Comparison of ENCODE assay signal across 8 cellular contexts in genomic region chr7:100894860-100895700, GRCh38. TPM values are rescaled to one million over a fixed set of nuclear protein-coding genes. Genes with fewer than 3 reads are reported as not detected.
A peak's percentile ranks its signal among the peaks of the same experiment; 100 is the strongest.
DNase-seq lines count a peak whose midpoint lies in the region; ATAC-seq, FAIRE-seq and TF ChIP-seq lines count a peak whose summit lies in the region.

No MANE protein-coding gene starts in this region.

- TF ChIP-seq POLR2A in H1 (IDR thresholded peaks at IDR 0.05; ENCODE audit: control extremely low read depth in 1 of 2, low read depth in 2 of 2, low read length in 2 of 2): no peak
- TF ChIP-seq POLR2A in transverse colon (IDR thresholded peaks at IDR 0.05): no peak

- H2BK120ac ChIP-seq in H1 (replicated peaks; ENCODE audit: low read depth, low read length): no peak overlapping the region

- H3K4me3 Mint-ChIP-seq in activated CD4-positive, alpha-beta T cell treated with anti-CD3 and anti-CD28 coated beads, Interleukin-2, amount 10 ng/mL, durations not matched to agents 24 days and 14 days: peak overlapping the region; percentile 49

- H2AFZ ChIP-seq in H1 (ENCODE audit: low read length): no peak overlapping the region

- H4K20me1 ChIP-seq in BLaER1: peaks cover 15% of the 10 kb centered on the region
- H4K20me1 ChIP-seq in H1 (replicated peaks in 1 of 2; ENCODE audit: control insufficient read depth in 1 of 2, insufficient read depth in 2 of 2, low read length in 2 of 2): peaks cover 0 to 5% of the 10 kb centered on the region in 2 experiments

- H3K23me2 ChIP-seq in H1 (ENCODE audit: low read depth, low read length): peaks cover 9% of the 10 kb centered on the region; the same call in 1 of the 2 replicates

- H3K27me3 ChIP-seq in BLaER1 (peaks cover 77% of the 10 kb centered on the region), H1 (replicated peaks in 1 of 4; ENCODE audit: control insufficient read depth in 3 of 4, extremely low read depth in 1 of 4, insufficient read depth in 3 of 4, low read length in 3 of 4) (peaks cover 15 to 35% (median 19%) of the 10 kb centered on the region in 4 experiments), transverse colon (peaks cover 54% of the 10 kb centered on the region)

- peak; percentile 56 for DNase-seq in HEK293T (ENCODE audit: extremely low spot score)
- peak; percentile 88 for DNase-seq in activated CD4-positive, alpha-beta T cell treated with anti-CD3 and anti-CD28 coated beads, Interleukin-2, amount 10 ng/mL, durations not matched to agents 24 days and 14 days
- peak; percentile 58 to 100 for DNase-seq in H1 (ENCODE audit: low read depth in 1 of 2, low spot score in 2 of 2)
- DNase-seq in mucosa of gallbladder (ENCODE audit: low spot score): peak; percentile 45
- peak; percentile 62 for DNase-seq in transverse colon
- no peak for DNase-seq in NCI-H226

- H3K9me3 ChIP-seq in BLaER1 (no peaks in the 10 kb centered on the region), H1 (ENCODE audit: insufficient read depth in 2 of 2, low read depth in 1 of 2, low read length in 1 of 2) (no peaks in the 10 kb centered on the region), transverse colon (no peaks in the 10 kb centered on the region)

- H3K56ac ChIP-seq in H1 (replicated peaks; ENCODE audit: insufficient read length, low read depth, low read length): no peak overlapping the region

- H3K23ac ChIP-seq in H1 (ENCODE audit: insufficient read length): no peak overlapping the region

- H3K4me1 ChIP-seq in BLaER1: peaks cover 33% of the 10 kb centered on the region
- peaks cover 0 to 10% (median 6%) of the 10 kb centered on the region in 4 experiments; a peak in 6 of 7 replicates for H3K4me1 ChIP-seq in H1 (replicated peaks in 1 of 4; ENCODE audit: control insufficient read depth in 3 of 4, insufficient read depth in 4 of 4, low read length in 3 of 4)
- peaks cover 32 to 56% (median 40%) of the 10 kb centered on the region in 4 donors for H3K4me1 ChIP-seq in transverse colon

- H3K27ac Mint-ChIP-seq in activated CD4-positive, alpha-beta T cell treated with anti-CD3 and anti-CD28 coated beads, Interleukin-2, amount 10 ng/mL, durations not matched to agents 24 days and 14 days: no peak overlapping the region

- peak overlapping the region; percentile 100 for H3K4me2 ChIP-seq in BLaER1
- peak overlapping the region; percentile 74 to 78 for H3K4me2 ChIP-seq in H1 (ENCODE audit: insufficient read depth in 1 of 2, low read depth in 2 of 2, low read length in 2 of 2)

- no peak overlapping the region for H2BK5ac ChIP-seq in H1 (ENCODE audit: low read depth, low read length)

- TF ChIP-seq CTCF in H1 (IDR thresholded peaks at IDR 0.05; ENCODE audit: control extremely low read depth in 1 of 3, insufficient read depth in 1 of 3, low read depth in 1 of 3, low read length in 3 of 3) (peak in 2 of 3 experiments; percentile 87 to 95; a peak in 3 of 4 replicates), transverse colon (IDR thresholded peaks at IDR 0.05) (peak; percentile 82 to 92 (median 86))

- no peak overlapping the region for H2AK5ac ChIP-seq in H1 (ENCODE audit: low read depth, low read length)

- no peaks in the 10 kb centered on the region for H3K79me1 ChIP-seq in H1 (ENCODE audit: low read depth, low read length)

- CTCF ChIA-PET in HEK293T (lab: Yijun Ruan, JAX) (interaction anchor here (0.8 to 1.2 kb wide), 2 partner anchors 155 to 298 kb away, joined by 3 to 4 read pairs; no protein-coding TSS in a partner anchor), H1 (lab: Charles Lee; ENCODE audit: partially characterized antibody) (interaction anchor here (0.6 to 2.9 kb wide), 32 partner anchors 18 to 349 kb away, joined by 3 to 21 read pairs (median 4); partner anchors contain the start of genes MUC12, MUC17, MUC3A and TRIM56)

- H4K8ac ChIP-seq in H1 (ENCODE audit: extremely low read depth, insufficient read depth, low read length): no peak overlapping the region

- no peak overlapping the region for H3K14ac ChIP-seq in H1 (ENCODE audit: insufficient read length)

- POLR2A ChIA-PET in HEK293T (lab: Yijun Ruan, JAX) (interaction anchor here (0.6 to 1.9 kb wide), 2 partner anchors 20 to 178 kb away, joined by 3 to 8 read pairs; partner anchors contain the start of gene SRRT), H1 (lab: Charles Lee; ENCODE audit: partially characterized antibody) (interaction anchor here (0.6 to 1.8 kb wide), 8 partner anchors 13 to 134 kb away, joined by 3 to 5 read pairs (median 4); partner anchors contain the start of genes MUC3A, SRRT and TRIP6)

- H3K9ac ChIP-seq in BLaER1: peak overlapping the region; percentile 63
- H3K9ac ChIP-seq in H1 (replicated peaks in 1 of 4; ENCODE audit: extremely low read depth in 1 of 4, low read depth in 3 of 4, low read length in 3 of 4): no peak overlapping the region

- WGBS in H1 (ENCODE audit: extremely low coverage in 1 of 2, insufficient coverage in 1 of 2, insufficient read length in 1 of 2, insufficient replicate concordance in 2 of 2, low coverage in 1 of 2, low lambda C conversion rate in 2 of 2, missing lambda C conversion rate in 1 of 2), 2 experiments: 1% methylated on average over 47 of the region's 83 CpGs; no CpG with 5 or more reads in 1 of the 2 experiments
- 1% methylated on average over 28 of the region's 83 CpGs; no CpG with 5 or more reads in 1 of the 2 donors for WGBS in transverse colon (ENCODE audit: low coverage in 1 of 2), 2 donors

- H3K27ac ChIP-seq in BLaER1 (no peak overlapping the region), H1 (ENCODE audit: low read depth, low read length) (no peak overlapping the region), transverse colon (peak overlapping the region; percentile 1 to 31 (median 14))

- no peak overlapping the region for H2BK15ac ChIP-seq in H1 (ENCODE audit: low read length)

- no peaks in the 10 kb centered on the region for H3K79me2 ChIP-seq in H1 (ENCODE audit: control insufficient read depth in 1 of 2, insufficient read depth in 2 of 2, low read length in 2 of 2)

- no peak overlapping the region for H2BK12ac ChIP-seq in H1 (ENCODE audit: low read depth, low read length)

- H3K18ac ChIP-seq in H1 (ENCODE audit: extremely low read depth, low read length): no peak overlapping the region; the same call in 1 of the 2 replicates

- no peak overlapping the region for H4K5ac ChIP-seq in H1 (ENCODE audit: insufficient read length, low read depth, low read length)

- intact Hi-C loops in activated CD4-positive, alpha-beta T cell treated with anti-CD3 and anti-CD28 coated beads, Interleukin-2, amount 10 ng/mL, durations not matched to agents 24 days and 14 days (cut with micrococcal nuclease): loop anchor here (5.0 kb wide), 2 partner anchors 72 to 272 kb away; partner anchors contain the start of genes MUC12 and VGF
- intact Hi-C loops in transverse colon (cut with DNase I; ENCODE audit: low total_unique reads): loop anchor here (5.0 kb wide), 1 partner anchor 182 kb away; no protein-coding TSS in a partner anchor

- H3K36me3 ChIP-seq in BLaER1 (no peaks in the 10 kb centered on the region), H1 (ENCODE audit: control insufficient read depth in 2 of 4, insufficient read depth in 4 of 4, low read length in 3 of 4) (no peaks in the 10 kb centered on the region), transverse colon (no peaks in the 10 kb centered on the region)

- H4K91ac ChIP-seq in H1 (replicated peaks; ENCODE audit: insufficient read length, low read length): no peak overlapping the region

- H3K4me3 ChIP-seq in BLaER1 (peak overlapping the region; percentile 71), H1 (ENCODE audit: extremely low read depth in 1 of 4, insufficient read depth in 2 of 4, low read depth in 3 of 4, low read length in 4 of 4) (peak overlapping the region; percentile 10 to 73 (median 42)), transverse colon (peak overlapping the region; percentile 23 to 63 (median 39))

- H3K4ac ChIP-seq in H1 (replicated peaks; ENCODE audit: insufficient read length, low read depth, low read length): no peak overlapping the region

- TF ChIP-seq RAD21 in H1 (IDR thresholded peaks at IDR 0.05 in 1 of 2, conservative IDR thresholded peaks at IDR 0.05 in 1 of 2; ENCODE audit: low read depth in 2 of 2, low read length in 2 of 2): peak; percentile 95 to 98

- H3K4me1 Mint-ChIP-seq in activated CD4-positive, alpha-beta T cell treated with anti-CD3 and anti-CD28 coated beads, Interleukin-2, amount 10 ng/mL, durations not matched to agents 24 days and 14 days: peaks cover 18% of the 10 kb centered on the region

- no peaks in the 10 kb centered on the region for H3K36me3 Mint-ChIP-seq in activated CD4-positive, alpha-beta T cell treated with anti-CD3 and anti-CD28 coated beads, Interleukin-2, amount 10 ng/mL, durations not matched to agents 24 days and 14 days (ENCODE audit: low read depth)

- no peak for ATAC-seq in GM18519 (IDR thresholded peaks at IDR 0.05; ENCODE audit: low FRiP score, unreplicated experiment)

- H2BK20ac ChIP-seq in H1 (ENCODE audit: low read length): no peak overlapping the region

- no peaks in the 10 kb centered on the region for H3K9me3 Mint-ChIP-seq in activated CD4-positive, alpha-beta T cell treated with anti-CD3 and anti-CD28 coated beads, Interleukin-2, amount 10 ng/mL, durations not matched to agents 24 days and 14 days

- H3K27me3 Mint-ChIP-seq in activated CD4-positive, alpha-beta T cell treated with anti-CD3 and anti-CD28 coated beads, Interleukin-2, amount 10 ng/mL, durations not matched to agents 24 days and 14 days: peaks cover 56% of the 10 kb centered on the region

- FAIRE-seq in H1 (lab: Jason Lieb, UNC): no peak

- peak in 1 of 2 experiments; percentile 59; a peak in 1 of 3 replicates for TF ChIP-seq EP300 in H1 (IDR thresholded peaks at IDR 0.05; ENCODE audit: borderline replicate concordance in 1 of 2, low read depth in 2 of 2, low read length in 2 of 2)
- no peak for TF ChIP-seq EP300 in transverse colon (IDR thresholded peaks at IDR 0.05; ENCODE audit: low read depth)

- in situ Hi-C loops in transverse colon (cut with MboI; ENCODE audit: low pct_ligation_motif_present in 1 of 4, low pct_unique_long_range_greater_than_20kb in 1 of 4, low sequenced_read_pairs in 3 of 4): loop anchor here in 3 of 4 donors (5.0 to 10.0 kb wide), 3 partner anchors 162 to 250 kb away; no protein-coding TSS in a partner anchor

RNA-seq across cellular contexts. Expression of gene ACHE, which starts 0.6 kb away (rescaled TPM):
- total RNA-seq in activated CD4-positive, alpha-beta T cell treated with anti-CD3 and anti-CD28 coated beads, Interleukin-2, amount 10 ng/mL, durations not matched to agents 24 days and 14 days: not detected in 2 replicates
- total RNA-seq in H1 (2021; fragmentation: NEBNext Ultra II Directional; extraction: Animal tissue kit (Norgen Biotek cat#: 25700)): 4.3 and 4.8 TPM in 2 replicates
- 1.4 and 2.8 TPM in 2 replicates for polyA plus RNA-seq in H1 (2011; rRNA removed)
- 1.8 TPM for polyA plus RNA-seq in H1 (2011; cell fraction: cytosol; rRNA removed)
- polyA plus RNA-seq in H1 (2011; cell fraction: nucleus; rRNA removed): 7.7 TPM
- polyA plus RNA-seq in H1 (2012, experiment 1 of 2): 1.6 to 2.9 TPM (median 2.2 TPM) in 4 replicates
- 1.2 TPM for polyA plus RNA-seq in H1 (2012, experiment 2 of 2)
- polyA plus RNA-seq in H1 (2013, experiment 1 of 2): 6.7 TPM
- 6.3 TPM for polyA plus RNA-seq in H1 (2013, experiment 2 of 2)
- 0.44 and 0.95 TPM in 2 replicates for polyA minus RNA-seq in H1 (2011; rRNA and poly(A)+ RNA removed)
- 2.3 TPM for polyA minus RNA-seq in H1 (2011; cell fraction: cytosol; rRNA and poly(A)+ RNA removed)
- 2.3 TPM for polyA minus RNA-seq in H1 (2011; cell fraction: nucleus; rRNA and poly(A)+ RNA removed)
- total RNA-seq in mucosa of gallbladder (8.4 TPM), transverse colon (10 to 100 TPM in 3 of 4 donors, 1 to 10 TPM in 1; 3.8 to 29.9 (median 14.3) TPM)

RNA-seq across cellular contexts. Expression of gene UFSP1, which starts 5.6 kb away (rescaled TPM):
- total RNA-seq in activated CD4-positive, alpha-beta T cell treated with anti-CD3 and anti-CD28 coated beads, Interleukin-2, amount 10 ng/mL, durations not matched to agents 24 days and 14 days: 4.5 TPM in 2 replicates
- total RNA-seq in H1 (2021; fragmentation: NEBNext Ultra II Directional; extraction: Animal tissue kit (Norgen Biotek cat#: 25700)): 4.3 and 4.8 TPM in 2 replicates
- polyA plus RNA-seq in H1 (2011; rRNA removed): 1.6 and 2.1 TPM in 2 replicates
- 2.0 TPM for polyA plus RNA-seq in H1 (2011; cell fraction: cytosol; rRNA removed)
- polyA plus RNA-seq in H1 (2011; cell fraction: nucleus; rRNA removed): 3.2 TPM
- polyA plus RNA-seq in H1 (2012, experiment 1 of 2): 1.9 to 3.0 TPM (median 2.0 TPM) in 4 replicates
- 1.5 TPM for polyA plus RNA-seq in H1 (2012, experiment 2 of 2)
- 1.6 TPM for polyA plus RNA-seq in H1 (2013, experiment 1 of 2)
- polyA plus RNA-seq in H1 (2013, experiment 2 of 2): 1.5 TPM
- polyA minus RNA-seq in H1 (2011; rRNA and poly(A)+ RNA removed): 1.8 and 4.7 TPM in 2 replicates
- polyA minus RNA-seq in H1 (2011; cell fraction: cytosol; rRNA and poly(A)+ RNA removed): 7.5 TPM
- polyA minus RNA-seq in H1 (2011; cell fraction: nucleus; rRNA and poly(A)+ RNA removed): 16.2 TPM
- 3.3 TPM for total RNA-seq in mucosa of gallbladder
- total RNA-seq in transverse colon: 10 to 100 TPM in 1 of 4 donors, 1 to 10 TPM in 2, not detected in 1; 1.3 to 19.1 (median 3.7) TPM

RNA-seq across cellular contexts. Expression of gene SRRT, which starts 20.2 kb away (rescaled TPM):
- total RNA-seq in activated CD4-positive, alpha-beta T cell treated with anti-CD3 and anti-CD28 coated beads, Interleukin-2, amount 10 ng/mL, durations not matched to agents 24 days and 14 days: 300 and 318 TPM in 2 replicates
- 237 and 239 TPM in 2 replicates for total RNA-seq in H1 (2021; fragmentation: NEBNext Ultra II Directional; extraction: Animal tissue kit (Norgen Biotek cat#: 25700))
- 66.7 and 103 TPM in 2 replicates for polyA plus RNA-seq in H1 (2011; rRNA removed)
- polyA plus RNA-seq in H1 (2011; cell fraction: cytosol; rRNA removed): 78.5 TPM
- 456 TPM for polyA plus RNA-seq in H1 (2011; cell fraction: nucleus; rRNA removed)
- polyA plus RNA-seq in H1 (2012, experiment 1 of 2): 212 to 245 TPM (median 235 TPM) in 4 replicates
- 131 TPM for polyA plus RNA-seq in H1 (2012, experiment 2 of 2)
- polyA plus RNA-seq in H1 (2013, experiment 1 of 2): 167 TPM
- 144 TPM for polyA plus RNA-seq in H1 (2013, experiment 2 of 2)
- 44.1 and 59.4 TPM in 2 replicates for polyA minus RNA-seq in H1 (2011; rRNA and poly(A)+ RNA removed)
- 112 TPM for polyA minus RNA-seq in H1 (2011; cell fraction: cytosol; rRNA and poly(A)+ RNA removed)
- 143 TPM for polyA minus RNA-seq in H1 (2011; cell fraction: nucleus; rRNA and poly(A)+ RNA removed)
- total RNA-seq in mucosa of gallbladder: 150 TPM
- total RNA-seq in transverse colon: 100 to 1,000 TPM in 2 of 4 donors, 10 to 100 TPM in 2; 64.6 to 217 (median 103) TPM

RNA-seq across cellular contexts. Expression of gene TRIP6, which starts 27.9 kb away (rescaled TPM):
- total RNA-seq in activated CD4-positive, alpha-beta T cell treated with anti-CD3 and anti-CD28 coated beads, Interleukin-2, amount 10 ng/mL, durations not matched to agents 24 days and 14 days: 42.7 and 47.6 TPM in 2 replicates
- total RNA-seq in H1 (2021; fragmentation: NEBNext Ultra II Directional; extraction: Animal tissue kit (Norgen Biotek cat#: 25700)): 103 and 109 TPM in 2 replicates
- polyA plus RNA-seq in H1 (2011; rRNA removed): 88.4 and 112 TPM in 2 replicates
- polyA plus RNA-seq in H1 (2011; cell fraction: cytosol; rRNA removed): 112 TPM
- 145 TPM for polyA plus RNA-seq in H1 (2011; cell fraction: nucleus; rRNA removed)
- 85.3 to 128 TPM (median 117 TPM) in 4 replicates for polyA plus RNA-seq in H1 (2012, experiment 1 of 2)
- polyA plus RNA-seq in H1 (2012, experiment 2 of 2): 101 TPM
- 56.2 TPM for polyA plus RNA-seq in H1 (2013, experiment 1 of 2)
- 51.7 TPM for polyA plus RNA-seq in H1 (2013, experiment 2 of 2)
- polyA minus RNA-seq in H1 (2011; rRNA and poly(A)+ RNA removed): 34.4 and 35.9 TPM in 2 replicates
- polyA minus RNA-seq in H1 (2011; cell fraction: cytosol; rRNA and poly(A)+ RNA removed): 43.7 TPM
- 36.9 TPM for polyA minus RNA-seq in H1 (2011; cell fraction: nucleus; rRNA and poly(A)+ RNA removed)
- total RNA-seq in mucosa of gallbladder (91.0 TPM), transverse colon (10 to 100 TPM; 10.9 to 24.3 (median 21.2) TPM)

RNA-seq across cellular contexts. Expression of gene SLC12A9, which starts 42.6 kb away (rescaled TPM):
- total RNA-seq in activated CD4-positive, alpha-beta T cell treated with anti-CD3 and anti-CD28 coated beads, Interleukin-2, amount 10 ng/mL, durations not matched to agents 24 days and 14 days: 37.3 and 41.2 TPM in 2 replicates
- 40.1 and 40.7 TPM in 2 replicates for total RNA-seq in H1 (2021; fragmentation: NEBNext Ultra II Directional; extraction: Animal tissue kit (Norgen Biotek cat#: 25700))
- polyA plus RNA-seq in H1 (2011; rRNA removed): 31.4 and 54.0 TPM in 2 replicates
- 28.5 TPM for polyA plus RNA-seq in H1 (2011; cell fraction: cytosol; rRNA removed)
- polyA plus RNA-seq in H1 (2011; cell fraction: nucleus; rRNA removed): 74.3 TPM
- polyA plus RNA-seq in H1 (2012, experiment 1 of 2): 25.4 to 35.3 TPM (median 33.8 TPM) in 4 replicates
- polyA plus RNA-seq in H1 (2012, experiment 2 of 2): 27.5 TPM
- 33.2 TPM for polyA plus RNA-seq in H1 (2013, experiment 1 of 2)
- polyA plus RNA-seq in H1 (2013, experiment 2 of 2): 32.9 TPM
- polyA minus RNA-seq in H1 (2011; rRNA and poly(A)+ RNA removed): 13.1 and 22.4 TPM in 2 replicates
- 13.4 TPM for polyA minus RNA-seq in H1 (2011; cell fraction: cytosol; rRNA and poly(A)+ RNA removed)
- polyA minus RNA-seq in H1 (2011; cell fraction: nucleus; rRNA and poly(A)+ RNA removed): 13.4 TPM
- 76.1 TPM for total RNA-seq in mucosa of gallbladder
- 10 to 100 TPM; 21.0 to 46.2 (median 23.1) TPM for total RNA-seq in transverse colon

Comparison
In these comparisons a context has a peak if more than half of its experiments do, and no peak if none do; other contexts are left out.
1. H3K27ac ChIP-seq: peak in transverse colon (4 of 4); none in BLaER1 (single experiment) and H1 (single experiment).
2. Peak in every context shown above with its lines, with median percentiles within 50 percentile points of each other: H3K4me3 ChIP-seq.